In genomic region chr2:238163494-238164198, GRCh38 we compare ENCODE assay signal across 16 cellular contexts. TPM values are rescaled to one million over a fixed set of nuclear protein-coding genes. Genes with fewer than 3 reads are reported as not detected.
DNase-seq lines count a peak whose midpoint lies in the region; ATAC-seq and TF ChIP-seq lines count a peak whose summit lies in the region.
"Had no signal": no experiment of that assay in that cellular context is flagged by ENCODE, and none has a peak within 500 bp of the region (broad histone marks: within the 10 kb centered on the region; RNA-seq: fewer than 3 reads in every experiment).

No MANE protein-coding gene starts in this region.

- H3K79me2 ChIP-seq in GM23338 (replicated peaks; ENCODE audit: insufficient read depth) (no peaks in the 10 kb centered on the region), mesendoderm (ENCODE audit: control insufficient read depth, insufficient read depth, low read length) (no peaks in the 10 kb centered on the region)

- H3K9me3 ChIP-seq in sigmoid colon = no peaks in the 10 kb centered on the region

- peak overlapping the region; percentile 51 for H3K4me3 Mint-ChIP-seq in GM23338
- H3K4me3 Mint-ChIP-seq: activated T-helper 17 cell treated with anti-CD3 and anti-CD28 coated beads, Interleukin-2, amount 50 U/mL, for 72 hours; dendritic cell treated with granulocyte-macrophage colony-stimulating factor and Interleukin-4, amounts not matched to agents 40 ng/mL and 50 ng/mL, for 4 days; stimulated activated naive CD8-positive, alpha-beta T cell treated with anti-CD3 and anti-CD28 coated beads, Interleukin-15, Interleukin-2, amounts not matched to agents 100 ng/mL and 50 ng/mL, for 24 hours had no signal

- ATAC-seq in GM23338 = peak; percentile 21
- ATAC-seq: activated T-helper 17 cell treated with anti-CD3 and anti-CD28 coated beads, Interleukin-2, amount 50 U/mL, for 72 hours had no signal

- no peak overlapping the region for H2BK15ac ChIP-seq in mesendoderm (replicated peaks; ENCODE audit: low read depth)

- H4K5ac ChIP-seq in mesendoderm (ENCODE audit: low read length) = no peak overlapping the region

- H3K27me3 Mint-ChIP-seq in GM23338 (ENCODE audit: insufficient read depth, low read depth, poor library complexity) = peaks cover 50% of the 10 kb centered on the region

- no peaks in the 10 kb centered on the region for H3K9me2 ChIP-seq in GM23338 (ENCODE audit: insufficient read depth)

- H2AFZ ChIP-seq in GM23338 = peak overlapping the region; percentile 84

- no peak for TF ChIP-seq EP300 in sigmoid colon (IDR thresholded peaks at IDR 0.05)

- no peaks in the 10 kb centered on the region for H3K9me3 Mint-ChIP-seq in GM23338
- H3K9me3 Mint-ChIP-seq: activated T-helper 17 cell treated with anti-CD3 and anti-CD28 coated beads, Interleukin-2, amount 50 U/mL, for 72 hours; dendritic cell treated with granulocyte-macrophage colony-stimulating factor and Interleukin-4, amounts not matched to agents 40 ng/mL and 50 ng/mL, for 4 days; nephron; stimulated activated naive CD8-positive, alpha-beta T cell treated with anti-CD3 and anti-CD28 coated beads, Interleukin-15, Interleukin-2, amounts not matched to agents 100 ng/mL and 50 ng/mL, for 24 hours had no signal

- TF ChIP-seq POLR2A in sigmoid colon (IDR thresholded peaks at IDR 0.05) = no peak

- H2BK120ac ChIP-seq in mesendoderm (ENCODE audit: low read depth, low read length) = no peak overlapping the region

- H3K23ac ChIP-seq in mesendoderm (ENCODE audit: low read length) = no peak overlapping the region

- CTCF ChIA-PET in AG04449 (lab: Yijun Ruan, JAX) = no interaction called here

- H3K36me3 ChIP-seq in GM23338 (ENCODE audit: insufficient read depth) (no peaks in the 10 kb centered on the region), mesendoderm (ENCODE audit: control insufficient read depth, insufficient read depth, low read length) (peaks cover 1% of the 10 kb centered on the region), sigmoid colon (peaks cover 0 to 12% (median 2%) of the 10 kb centered on the region in 4 donors)

- peaks cover 13% of the 10 kb centered on the region for H3K4me1 ChIP-seq in GM23338 (ENCODE audit: insufficient read depth)
- no peaks in the 10 kb centered on the region for H3K4me1 ChIP-seq in mesendoderm (ENCODE audit: control insufficient read depth, low read depth, low read length)
- H3K4me1 ChIP-seq in sigmoid colon = peaks cover 0 to 28% (median 24%) of the 10 kb centered on the region in 4 donors

- no CpG with 5 or more reads among the region's 95 CpGs for WGBS in mesendoderm (ENCODE audit: extremely low coverage, insufficient coverage, low lambda C conversion rate)
- 2 to 6% methylated on average over 95 of the region's 95 CpGs for WGBS in sigmoid colon, 2 donors

- H4K20me1 ChIP-seq in GM23338 (replicated peaks; ENCODE audit: insufficient read depth) = no peaks in the 10 kb centered on the region

- H3K27me3 ChIP-seq in GM23338 (ENCODE audit: insufficient read depth) = peaks cover 43% of the 10 kb centered on the region
- H3K27me3 ChIP-seq in dorsolateral prefrontal cortex = peaks cover 0 to 28% (median 5%) of the 10 kb centered on the region in 45 donors
- H3K27me3 ChIP-seq in mesendoderm (ENCODE audit: insufficient read depth, low read length, poor library complexity) = peaks cover 11% of the 10 kb centered on the region
- H3K27me3 ChIP-seq in sigmoid colon = peaks cover 18 to 38% (median 30%) of the 10 kb centered on the region in 3 donors

- POLR2A ChIA-PET in AG04449 (lab: Yijun Ruan, JAX) = interaction anchor here (0.6 kb wide), 1 partner anchor 37 kb away, joined by 3 read pairs; no protein-coding TSS in a partner anchor

- H3K56ac ChIP-seq in mesendoderm (ENCODE audit: low read length) = peak overlapping the region; percentile 60

- H2AK5ac ChIP-seq in mesendoderm (ENCODE audit: low read length) = no peak overlapping the region

- peak overlapping the region; percentile 80 for H3K4me2 ChIP-seq in GM23338
- peak overlapping the region; percentile 44 for H3K4me2 ChIP-seq in mesendoderm (ENCODE audit: low read length)

- H3K27ac Mint-ChIP-seq in GM23338 = no peak overlapping the region
- H3K27ac Mint-ChIP-seq: activated T-helper 17 cell treated with anti-CD3 and anti-CD28 coated beads, Interleukin-2, amount 50 U/mL, for 72 hours; dendritic cell treated with granulocyte-macrophage colony-stimulating factor and Interleukin-4, amounts not matched to agents 40 ng/mL and 50 ng/mL, for 4 days; nephron; stimulated activated naive CD8-positive, alpha-beta T cell treated with anti-CD3 and anti-CD28 coated beads, Interleukin-15, Interleukin-2, amounts not matched to agents 100 ng/mL and 50 ng/mL, for 24 hours had no signal

- 0 out of 2 replicates have a peak, but pooled peaks cover 5% of the 10 kb centered on the region for H3F3A ChIP-seq in GM23338 (replicated peaks; ENCODE audit: low read depth)

- DNase-seq in AG04449 (ENCODE audit: low read depth, low spot score) (no peak), GM23338 (ENCODE audit: low spot score) (peak; percentile 61), dorsolateral prefrontal cortex (peak in 6 of 10 donors; percentile 24 to 57 (median 44)), mesendoderm (no peak), sigmoid colon (no peak), glomerular visceral epithelial cell (ENCODE audit: extremely low spot score) (no peak), SW480 (ENCODE audit: low spot score) (no peak), GOT3 (lab: John Stamatoyannopoulos, UW) (no peak)
- DNase-seq: activated CD4-positive, CD25-positive, alpha-beta regulatory T cell treated with anti-CD3 and anti-CD28 coated beads, Interleukin-2, amount 50 U/mL, for 72 hours; hypothalamus; NCI-H2081; SIG-M5 had no signal

- no peak overlapping the region for H4K8ac ChIP-seq in mesendoderm (ENCODE audit: low read depth, low read length)

- peaks cover 2% of the 10 kb centered on the region; the same call in 1 of the 3 replicates for H3K36me3 Mint-ChIP-seq in GM23338 (ENCODE audit: low read depth)

- H2BK5ac ChIP-seq in mesendoderm (ENCODE audit: low read length) = no peak overlapping the region

- H3K4me3 ChIP-seq in AG04449 (ENCODE audit: low read depth, low read length) = peak overlapping the region; percentile 29
- H3K4me3 ChIP-seq in GM23338 = peak overlapping the region; percentile 57
- H3K4me3 ChIP-seq in dorsolateral prefrontal cortex = peak overlapping the region; percentile 9 to 63 (median 42)
- H3K4me3 ChIP-seq in mesendoderm (ENCODE audit: low read length) = no peak overlapping the region
- peak overlapping the region in 2 of 4 donors; percentile 18 to 27 for H3K4me3 ChIP-seq in sigmoid colon

- peak overlapping the region; percentile 54 for H3K9ac ChIP-seq in mesendoderm (ENCODE audit: low read length)

- no peak for TF ChIP-seq CTCF in AG04449 (IDR thresholded peaks at IDR 0.05; ENCODE audit: insufficient read depth, low read length, missing control alignments)
- no peak for TF ChIP-seq CTCF in GM23338 (conservative IDR thresholded peaks at IDR 0.05; ENCODE audit: low read depth in 2 of 2)
- no peak for TF ChIP-seq CTCF in dorsolateral prefrontal cortex (IDR thresholded peaks at IDR 0.05 in 54 of 56, conservative IDR thresholded peaks at IDR 0.05 in 2 of 56; ENCODE audit: low read depth in 1 of 56, partially characterized antibody in 56 of 56)
- TF ChIP-seq CTCF in sigmoid colon (IDR thresholded peaks at IDR 0.05) = no peak

- no peak overlapping the region for H3K27ac ChIP-seq in GM23338 (ENCODE audit: low read depth)
- H3K27ac ChIP-seq in dorsolateral prefrontal cortex = peak overlapping the region in 7 of 59 donors; percentile 10 to 53 (median 26)
- H3K27ac ChIP-seq in mesendoderm (ENCODE audit: low read depth, low read length) = no peak overlapping the region
- no peak overlapping the region for H3K27ac ChIP-seq in sigmoid colon

- intact Hi-C loops in dorsolateral prefrontal cortex (cut with DNase I) = loop anchor here (5.0 to 10.0 kb wide), 2 partner anchors 74 to 81 kb away; partner anchors contain the start of gene HES6 (in 1 of the 2)
- intact Hi-C loops in sigmoid colon (cut with DNase I) = no loop called here

- peaks cover 10% of the 10 kb centered on the region for H3K4me1 Mint-ChIP-seq in GM23338
- H3K4me1 Mint-ChIP-seq: activated T-helper 17 cell treated with anti-CD3 and anti-CD28 coated beads, Interleukin-2, amount 50 U/mL, for 72 hours had no signal

- H3K79me1 ChIP-seq in mesendoderm (ENCODE audit: low read length) = no peaks in the 10 kb centered on the region

- H3K4ac ChIP-seq in mesendoderm (ENCODE audit: low read depth, low read length) = no peak overlapping the region

- H3K18ac ChIP-seq in mesendoderm (ENCODE audit: low read length) = no peak overlapping the region

TF ChIP-seq in GM23338, 12 proteins besides CTCF, POLR2A, EP300 and RAD21:
- TF ChIP-seq POLR2AphosphoS5 (IDR thresholded peaks at IDR 0.05; ENCODE audit: low read depth) (no peak), EZH2 (IDR thresholded peaks at IDR 0.05; ENCODE audit: low read depth, unreplicated experiment) (peak; percentile 4)

RNA-seq across cellular contexts. Expression of gene ERFE, which starts 4.9 kb away (rescaled TPM):
- 2.5 and 3.3 TPM in 2 replicates for total RNA-seq in GM23338 (2014; rRNA removed; shearing (Covaris generic))
- polyA plus RNA-seq in GM23338 (2016; fragmentation: Nextera tagmentation; extraction: Ambion mirVana) = 0.61 and 1.0 TPM in 2 replicates
- total RNA-seq in dorsolateral prefrontal cortex = 1 to 10 TPM in 108 of 120 experiments, under 1 TPM in 12; 0.35 to 6.8 (median 2.2) TPM
- polyA plus RNA-seq in mesendoderm (2013, experiment 1 of 2) = 0.39 TPM
- 0.41 TPM for polyA plus RNA-seq in mesendoderm (2013, experiment 2 of 2)
- under 1 TPM in 2 of 4 donors, not detected in 2; 0.49 to 0.71 TPM for total RNA-seq in sigmoid colon
- polyA plus RNA-seq in sigmoid colon = under 1 TPM in 1 of 3 donors, not detected in 2; 0.42 TPM
- total RNA-seq: activated T-helper 17 cell treated with anti-CD3 and anti-CD28 coated beads, Interleukin-2, amount 50 U/mL, for 72 hours had no signal

RNA-seq across cellular contexts. Expression of gene KLHL30, which starts 25.2 kb away (rescaled TPM):
- 0.07 TPM in 1 of 2 replicates, not detected in the other for total RNA-seq in GM23338 (2014; rRNA removed; shearing (Covaris generic))
- polyA plus RNA-seq in GM23338 (2016; fragmentation: Nextera tagmentation; extraction: Ambion mirVana) = not detected in 2 replicates
- total RNA-seq in dorsolateral prefrontal cortex = 1 to 10 TPM in 4 of 120 experiments, under 1 TPM in 69, not detected in 47; 0.10 to 1.5 (median 0.24) TPM
- polyA plus RNA-seq in mesendoderm (2013, experiment 1 of 2) = 0.03 TPM
- polyA plus RNA-seq in mesendoderm (2013, experiment 2 of 2) = not detected
- total RNA-seq in sigmoid colon = 1 to 10 TPM in 1 of 4 donors, under 1 TPM in 3; 0.49 to 3.6 (median 0.76) TPM
- polyA plus RNA-seq in sigmoid colon = under 1 TPM in 1 of 3 donors, not detected in 2; 0.19 TPM
- total RNA-seq: activated T-helper 17 cell treated with anti-CD3 and anti-CD28 coated beads, Interleukin-2, amount 50 U/mL, for 72 hours had no signal

RNA-seq across cellular contexts. Expression of gene ILKAP, which starts 39.8 kb away (rescaled TPM):
- total RNA-seq in GM23338 (2014; rRNA removed; shearing (Covaris generic)) = 17.0 and 29.7 TPM in 2 replicates
- polyA plus RNA-seq in GM23338 (2016; fragmentation: Nextera tagmentation; extraction: Ambion mirVana) = 35.9 and 36.3 TPM in 2 replicates
- 10 to 100 TPM; 44.0 to 90.8 (median 62.7) TPM for total RNA-seq in dorsolateral prefrontal cortex
- 25.4 TPM for polyA plus RNA-seq in mesendoderm (2013, experiment 1 of 2)
- polyA plus RNA-seq in mesendoderm (2013, experiment 2 of 2) = 25.4 TPM
- total RNA-seq in sigmoid colon = 10 to 100 TPM; 32.2 to 57.3 (median 45.3) TPM
- 10 to 100 TPM; 26.4 to 40.6 (median 28.0) TPM for polyA plus RNA-seq in sigmoid colon

Comparison
In these comparisons a context has a peak if more than half of its experiments do, and no peak if none do; other contexts are left out.
1. DNase-seq: peak in GM23338 (single experiment) and dorsolateral prefrontal cortex (6 of 10); none in AG04449 (single experiment), mesendoderm (single experiment), sigmoid colon (single experiment), glomerular visceral epithelial cell (single experiment), SW480 (single experiment) and GOT3 (single experiment).